ENCODE assay signal across 14 cellular contexts in the genomic region with DNA sequence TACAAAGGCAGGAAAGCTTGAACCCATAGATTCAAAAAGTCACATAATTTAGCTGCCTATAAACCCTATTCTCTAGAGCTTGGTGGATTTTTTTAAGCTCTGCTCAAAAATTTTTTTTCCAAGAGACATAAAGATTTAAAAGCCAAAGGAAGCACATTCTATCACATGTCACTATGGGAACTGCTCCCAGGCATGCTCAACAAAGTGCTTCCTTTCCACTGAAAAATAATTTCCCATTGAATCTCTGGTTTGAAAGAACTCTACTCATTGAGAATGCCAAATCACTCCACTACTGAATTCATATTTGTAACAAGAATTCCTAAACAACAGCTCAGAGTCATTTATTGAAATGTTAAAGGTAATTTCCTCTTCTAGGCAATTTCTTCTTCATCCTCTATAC.
"Had no signal": no experiment of that assay in that cellular context is flagged by ENCODE, and none has a peak within 500 bp of the region (broad histone marks: within the 10 kb centered on the region; RNA-seq: fewer than 3 reads in every experiment).

No MANE protein-coding gene starts in this region.

- DNase-seq: activated CD4-positive, alpha-beta T cell treated with anti-CD3 and anti-CD28 coated beads, Interleukin-2, amount 50 U/mL, for 1 hour; activated CD4-positive, CD25-positive, alpha-beta regulatory T cell; activated naive CD4-positive, alpha-beta T cell treated with anti-CD3 and anti-CD28 coated beads for 36 hours; activated T-cell treated with anti-CD3 and anti-CD28 coated beads for 4 hours; dermis blood vessel endothelial cell; endodermal cell; hypothalamus; nephron progenitor cell; SIG-M5; T-helper 17 cell had no signal

- ATAC-seq: activated T-helper 17 cell treated with anti-CD3 and anti-CD28 coated beads, Interleukin-2, amount 50 U/mL, for 72 hours; stimulated activated memory B cell treated with anti-CD40 and anti-IgM and Interleukin-4, amounts not matched to agents 10 μg/mL and 1 μg/mL and 100 μg/mL, for 72 hours; T-helper 17 cell had no signal

- H3K4me3 ChIP-seq: lung had no signal

- H3K27ac ChIP-seq: parathyroid adenoma had no signal
